ENCODE assay signal across 2 cellular contexts in the genomic region with DNA sequence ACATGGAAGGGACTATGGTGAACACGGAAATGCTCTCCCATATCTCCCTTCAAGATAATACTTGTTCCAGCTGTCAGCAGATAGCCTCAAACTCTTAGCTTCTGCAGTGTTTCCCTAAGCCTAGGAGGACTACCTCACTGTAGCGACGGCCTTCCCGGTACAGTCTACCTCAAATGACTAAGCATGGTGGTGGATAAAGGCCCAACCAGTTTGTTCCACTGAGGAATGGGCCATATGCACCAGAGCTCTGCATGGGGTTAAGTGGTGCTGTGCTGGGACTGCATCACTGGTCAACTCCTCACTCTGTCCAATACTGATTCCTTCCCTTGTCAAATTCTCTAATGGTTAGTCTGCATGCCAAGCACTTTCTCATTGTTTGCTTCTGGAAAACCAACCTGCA.
TF ChIP-seq lines count a peak whose summit lies in the region.

No MANE protein-coding gene starts in this region.

TF ChIP-seq in GM23338, 12 proteins besides CTCF, POLR2A, EP300 and RAD21 (continues in another document):
- TF ChIP-seq, protein P1, sequence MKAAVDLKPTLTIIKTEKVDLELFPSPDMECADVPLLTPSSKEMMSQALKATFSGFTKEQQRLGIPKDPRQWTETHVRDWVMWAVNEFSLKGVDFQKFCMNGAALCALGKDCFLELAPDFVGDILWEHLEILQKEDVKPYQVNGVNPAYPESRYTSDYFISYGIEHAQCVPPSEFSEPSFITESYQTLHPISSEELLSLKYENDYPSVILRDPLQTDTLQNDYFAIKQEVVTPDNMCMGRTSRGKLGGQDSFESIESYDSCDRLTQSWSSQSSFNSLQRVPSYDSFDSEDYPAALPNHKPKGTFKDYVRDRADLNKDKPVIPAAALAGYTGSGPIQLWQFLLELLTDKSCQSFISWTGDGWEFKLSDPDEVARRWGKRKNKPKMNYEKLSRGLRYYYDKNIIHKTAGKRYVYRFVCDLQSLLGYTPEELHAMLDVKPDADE (IDR thresholded peaks at IDR 0.05): no peak
- TF ChIP-seq CREB1 (CRISPR knock-in tag; IDR thresholded peaks at IDR 0.05; ENCODE audit: low read depth) (no peak), STAT1 (IDR thresholded peaks at IDR 0.05; ENCODE audit: unreplicated experiment) (no peak), ZNF114 (CRISPR knock-in tag; IDR thresholded peaks at IDR 0.05) (no peak), EZH2 (IDR thresholded peaks at IDR 0.05; ENCODE audit: low read depth, unreplicated experiment) (no peak), ZNF331 (CRISPR knock-in tag; IDR thresholded peaks at IDR 0.05; ENCODE audit: low read depth) (no peak), POLR2AphosphoS5 (IDR thresholded peaks at IDR 0.05; ENCODE audit: low read depth) (no peak), NANOG (IDR thresholded peaks at IDR 0.05; ENCODE audit: borderline replicate concordance) (no peak), JUNB (IDR thresholded peaks at IDR 0.05; ENCODE audit: unreplicated experiment) (no peak), EZH2phosphoT487 (IDR thresholded peaks at IDR 0.05; ENCODE audit: unreplicated experiment) (no peak)
- TF ChIP-seq, protein P2, sequence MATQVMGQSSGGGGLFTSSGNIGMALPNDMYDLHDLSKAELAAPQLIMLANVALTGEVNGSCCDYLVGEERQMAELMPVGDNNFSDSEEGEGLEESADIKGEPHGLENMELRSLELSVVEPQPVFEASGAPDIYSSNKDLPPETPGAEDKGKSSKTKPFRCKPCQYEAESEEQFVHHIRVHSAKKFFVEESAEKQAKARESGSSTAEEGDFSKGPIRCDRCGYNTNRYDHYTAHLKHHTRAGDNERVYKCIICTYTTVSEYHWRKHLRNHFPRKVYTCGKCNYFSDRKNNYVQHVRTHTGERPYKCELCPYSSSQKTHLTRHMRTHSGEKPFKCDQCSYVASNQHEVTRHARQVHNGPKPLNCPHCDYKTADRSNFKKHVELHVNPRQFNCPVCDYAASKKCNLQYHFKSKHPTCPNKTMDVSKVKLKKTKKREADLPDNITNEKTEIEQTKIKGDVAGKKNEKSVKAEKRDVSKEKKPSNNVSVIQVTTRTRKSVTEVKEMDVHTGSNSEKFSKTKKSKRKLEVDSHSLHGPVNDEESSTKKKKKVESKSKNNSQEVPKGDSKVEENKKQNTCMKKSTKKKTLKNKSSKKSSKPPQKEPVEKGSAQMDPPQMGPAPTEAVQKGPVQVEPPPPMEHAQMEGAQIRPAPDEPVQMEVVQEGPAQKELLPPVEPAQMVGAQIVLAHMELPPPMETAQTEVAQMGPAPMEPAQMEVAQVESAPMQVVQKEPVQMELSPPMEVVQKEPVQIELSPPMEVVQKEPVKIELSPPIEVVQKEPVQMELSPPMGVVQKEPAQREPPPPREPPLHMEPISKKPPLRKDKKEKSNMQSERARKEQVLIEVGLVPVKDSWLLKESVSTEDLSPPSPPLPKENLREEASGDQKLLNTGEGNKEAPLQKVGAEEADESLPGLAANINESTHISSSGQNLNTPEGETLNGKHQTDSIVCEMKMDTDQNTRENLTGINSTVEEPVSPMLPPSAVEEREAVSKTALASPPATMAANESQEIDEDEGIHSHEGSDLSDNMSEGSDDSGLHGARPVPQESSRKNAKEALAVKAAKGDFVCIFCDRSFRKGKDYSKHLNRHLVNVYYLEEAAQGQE (IDR thresholded peaks at IDR 0.05; ENCODE audit: unreplicated experiment): no peak

TF ChIP-seq in H1, 55 proteins besides CTCF, POLR2A, EP300 and RAD21 (continued from another document):
- TF ChIP-seq TBP (IDR thresholded peaks at IDR 0.05; ENCODE audit: low read depth, low read length) (no peak), CHD2 (IDR thresholded peaks at IDR 0.05; ENCODE audit: low read length) (no peak), SAP30 (IDR thresholded peaks at IDR 0.05; ENCODE audit: insufficient read depth, insufficient replicate concordance, low read length) (no peak), SP1 (IDR thresholded peaks at IDR 0.05; ENCODE audit: low read depth, low read length) (no peak), CEBPB (IDR thresholded peaks at IDR 0.05; ENCODE audit: low read depth, low read length) (no peak), KDM5A (IDR thresholded peaks at IDR 0.05; ENCODE audit: low read length) (no peak), GABPA (IDR thresholded peaks at IDR 0.05; ENCODE audit: borderline replicate concordance, insufficient read depth, low read length) (no peak), SIRT6 (IDR thresholded peaks at IDR 0.05; ENCODE audit: low read length) (no peak), SIN3A (conservative IDR thresholded peaks at IDR 0.05 in 1 of 2, IDR thresholded peaks at IDR 0.05 in 1 of 2; ENCODE audit: low read depth in 1 of 2, low read length in 2 of 2) (no peak), RFX5 (IDR thresholded peaks at IDR 0.05; ENCODE audit: borderline replicate concordance, low read depth, low read length) (no peak), CBX5 (IDR thresholded peaks at IDR 0.05; ENCODE audit: low read depth, low read length) (no peak), NRF1 (IDR thresholded peaks at IDR 0.05; ENCODE audit: low read depth, low read length) (no peak), POLR2AphosphoS5 (IDR thresholded peaks at IDR 0.05; ENCODE audit: low read depth, low read length) (no peak)
